ENCODE assay signal across 8 cellular contexts in the genomic region with DNA sequence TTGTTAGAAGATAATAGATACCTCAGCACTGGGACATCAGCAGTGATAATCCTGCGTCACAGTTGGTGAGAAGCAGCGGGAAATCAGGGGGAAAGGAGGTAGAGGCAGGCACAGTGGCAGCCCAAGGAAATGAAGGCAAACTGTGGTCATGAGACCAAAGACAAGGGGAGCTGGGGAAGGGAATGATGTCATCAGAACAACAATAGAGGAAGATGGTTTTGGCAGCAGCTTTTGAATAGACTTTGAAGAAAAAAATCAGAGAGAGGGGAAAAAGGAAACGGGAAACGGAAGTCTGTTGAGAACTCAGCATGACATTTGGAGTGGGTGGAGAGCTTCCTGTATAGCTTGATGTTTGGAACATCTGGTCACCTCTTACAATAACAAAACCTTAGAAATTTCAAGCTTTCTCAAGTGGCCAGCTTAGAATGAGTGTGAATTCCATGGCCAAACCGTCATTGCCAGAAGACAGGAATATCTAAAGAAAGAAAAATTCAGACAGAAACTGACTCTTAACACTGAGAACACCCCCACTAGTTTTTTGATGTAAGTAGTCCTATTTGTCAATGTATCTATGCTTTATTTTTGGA. TPM values are rescaled to one million over a fixed set of nuclear protein-coding genes. Genes with fewer than 3 reads are reported as not detected.
DNase-seq lines count a peak whose midpoint lies in the region; ATAC-seq and TF ChIP-seq lines count a peak whose summit lies in the region.

No MANE protein-coding gene starts in this region.

- TF ChIP-seq CTCF in epithelial cell of esophagus (IDR thresholded peaks at IDR 0.05; ENCODE audit: insufficient read depth, low read depth, low read length, missing control alignments): no peak

- H3K4me3 ChIP-seq in SK-N-MC (peak overlapping the region; percentile 77), epithelial cell of esophagus (ENCODE audit: low read length) (no peak overlapping the region)

- peak; percentile 70 for ATAC-seq in GM18868 (IDR thresholded peaks at IDR 0.05; ENCODE audit: unreplicated experiment)
- peak; percentile 65 for ATAC-seq in HG03159 (IDR thresholded peaks at IDR 0.05; ENCODE audit: unreplicated experiment)

- no peaks in the 10 kb centered on the region for H3K9me3 ChIP-seq in SK-N-MC (ENCODE audit: low read depth, low read length)

- H3K36me3 ChIP-seq in SK-N-MC (ENCODE audit: insufficient read depth, low read length): no peaks in the 10 kb centered on the region

- H3K27ac ChIP-seq in SK-N-MC: peak overlapping the region; percentile 86

- peak overlapping the region; percentile 75 for H3K9ac ChIP-seq in SK-N-MC (ENCODE audit: insufficient read length)

- peak; percentile 82 for DNase-seq in CD1c-positive myeloid dendritic cell (ENCODE audit: extremely low spot score)
- DNase-seq in SK-N-MC (ENCODE audit: low read depth, low spot score): peak; percentile 87
- DNase-seq in epithelial cell of esophagus (ENCODE audit: low read depth): peak; percentile 29
- DNase-seq in pulmonary artery endothelial cell (ENCODE audit: low read depth, low spot score): peak; percentile 97
- DNase-seq in NCI-H2107 (lab: John Stamatoyannopoulos, UW): no peak
- no peak for DNase-seq in AG08396 (ENCODE audit: low spot score)

RNA-seq across cellular contexts. Expression of a gene that starts 18.4 kb away (rescaled TPM):
- 255 and 276 TPM in 2 replicates for total RNA-seq in pulmonary artery endothelial cell

Comparison
In these comparisons a context has a peak if more than half of its experiments do, and no peak if none do; other contexts are left out.
1. DNase-seq: peak in CD1c-positive myeloid dendritic cell (single experiment), SK-N-MC (single experiment), epithelial cell of esophagus (single experiment) and pulmonary artery endothelial cell (single experiment); none in NCI-H2107 (single experiment) and AG08396 (single experiment).